In the genomic region with DNA sequence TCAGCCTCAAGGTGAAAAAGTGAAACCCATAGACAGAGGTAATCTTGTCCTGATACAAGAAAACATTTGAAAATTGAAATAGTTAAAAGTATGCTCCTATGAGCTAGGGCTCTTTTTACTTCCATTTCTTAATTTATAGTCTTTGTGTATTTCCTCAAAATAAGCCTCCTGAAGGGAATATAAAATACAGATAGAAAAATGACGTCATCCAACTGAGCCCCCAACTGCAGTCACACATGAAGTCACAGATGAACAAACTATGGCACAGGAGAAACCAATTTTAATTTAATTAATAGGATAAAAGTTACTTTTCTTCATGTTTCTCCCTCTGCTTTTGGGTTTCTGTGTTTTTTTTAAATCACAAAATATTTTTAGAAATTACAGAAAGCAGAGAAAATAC, we compare ENCODE assay signal across 7 cellular contexts.
"Had no signal": no experiment of that assay in that cellular context is flagged by ENCODE, and none has a peak within 500 bp of the region (broad histone marks: within the 10 kb centered on the region; RNA-seq: fewer than 3 reads in every experiment).

No MANE protein-coding gene starts in this region.

- FAIRE-seq: G401.6, GM12891, GM12892, GM18507, GM19239 had no signal

- DNase-seq: GDM1, GF-D8 had no signal
